ENCODE assay signal across 1 cellular context in the genomic region with DNA sequence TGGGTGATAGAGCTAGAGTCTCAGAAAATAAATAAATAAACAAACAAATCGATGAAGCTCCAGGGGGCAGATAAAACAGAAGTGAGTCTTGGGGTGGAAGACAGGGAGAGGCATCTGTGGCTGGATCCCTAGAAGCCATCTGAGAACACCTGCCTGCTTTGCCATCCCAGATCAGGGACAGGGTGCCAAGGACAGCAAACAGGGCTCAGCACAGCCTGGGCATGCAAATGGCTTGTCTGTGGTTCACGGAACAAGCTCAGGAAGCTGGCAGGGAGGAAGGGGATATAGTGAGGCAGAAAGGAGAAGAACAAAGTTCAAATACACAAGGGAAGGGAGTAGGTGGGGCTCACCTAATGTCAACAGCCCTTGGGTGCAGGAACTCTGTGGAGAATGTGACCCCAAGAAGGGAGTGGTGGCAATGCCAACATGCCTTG.
TF ChIP-seq lines count a peak whose summit lies in the region.

No MANE protein-coding gene starts in this region.

TF ChIP-seq in HepG2, 621 proteins besides CTCF, POLR2A, EP300 and RAD21 (continued from another document):
- peak; percentile 72 for TF ChIP-seq ZNF331 (CRISPR knock-in tag; IDR thresholded peaks at IDR 0.05)
- peak; percentile 28; the same call in 1 of the 2 replicates for TF ChIP-seq MIXL1 (CRISPR knock-in tag; IDR thresholded peaks at IDR 0.05)
- TF ChIP-seq KDM6A (CRISPR knock-in tag; IDR thresholded peaks at IDR 0.05; ENCODE audit: low read depth): peak; percentile 63
- no peak for TF ChIP-seq ATAD3A (CRISPR knock-in tag; IDR thresholded peaks at IDR 0.05)
- peak; percentile 85 for TF ChIP-seq TEAD3 (CRISPR knock-in tag; optimal IDR thresholded peaks at IDR 0.05; ENCODE audit: borderline replicate concordance)
- 0 out of 2 replicates have a peak, but pooled peaks have one; percentile 8 for TF ChIP-seq ZSCAN9 (CRISPR knock-in tag; IDR thresholded peaks at IDR 0.05; ENCODE audit: borderline replicate concordance)
- TF ChIP-seq CREM (IDR thresholded peaks at IDR 0.05): no peak
- TF ChIP-seq CREM (CRISPR knock-in tag; IDR thresholded peaks at IDR 0.05): no peak
- TF ChIP-seq ZNF703 (CRISPR knock-in tag; IDR thresholded peaks at IDR 0.05; ENCODE audit: borderline replicate concordance): no peak
- TF ChIP-seq NCOA2 (CRISPR knock-in tag; IDR thresholded peaks at IDR 0.05): peak; percentile 55; the same call in 1 of the 2 replicates
- no peak for TF ChIP-seq TGIF2 (CRISPR knock-in tag; IDR thresholded peaks at IDR 0.05)
- no peak for TF ChIP-seq ZNF484 (CRISPR knock-in tag; IDR thresholded peaks at IDR 0.05; ENCODE audit: borderline replicate concordance, low read depth)
- TF ChIP-seq, protein P1, sequence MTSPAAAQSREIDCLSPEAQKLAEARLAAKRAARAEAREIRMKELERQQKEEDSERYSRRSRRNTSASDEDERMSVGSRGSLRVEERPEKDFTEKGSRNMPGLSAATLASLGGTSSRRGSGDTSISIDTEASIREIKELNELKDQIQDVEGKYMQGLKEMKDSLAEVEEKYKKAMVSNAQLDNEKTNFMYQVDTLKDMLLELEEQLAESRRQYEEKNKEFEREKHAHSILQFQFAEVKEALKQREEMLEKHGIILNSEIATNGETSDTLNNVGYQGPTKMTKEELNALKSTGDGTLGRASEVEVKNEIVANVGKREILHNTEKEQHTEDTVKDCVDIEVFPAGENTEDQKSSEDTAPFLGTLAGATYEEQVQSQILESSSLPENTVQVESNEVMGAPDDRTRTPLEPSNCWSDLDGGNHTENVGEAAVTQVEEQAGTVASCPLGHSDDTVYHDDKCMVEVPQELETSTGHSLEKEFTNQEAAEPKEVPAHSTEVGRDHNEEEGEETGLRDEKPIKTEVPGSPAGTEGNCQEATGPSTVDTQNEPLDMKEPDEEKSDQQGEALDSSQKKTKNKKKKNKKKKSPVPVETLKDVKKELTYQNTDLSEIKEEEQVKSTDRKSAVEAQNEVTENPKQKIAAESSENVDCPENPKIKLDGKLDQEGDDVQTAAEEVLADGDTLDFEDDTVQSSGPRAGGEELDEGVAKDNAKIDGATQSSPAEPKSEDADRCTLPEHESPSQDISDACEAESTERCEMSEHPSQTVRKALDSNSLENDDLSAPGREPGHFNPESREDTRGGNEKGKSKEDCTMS (CRISPR knock-in tag; conservative IDR thresholded peaks at IDR 0.05): no peak
- TF ChIP-seq PHF21A (CRISPR knock-in tag; IDR thresholded peaks at IDR 0.05): no peak
- peak; percentile 87 for TF ChIP-seq SP5 (CRISPR knock-in tag; IDR thresholded peaks at IDR 0.05; ENCODE audit: borderline replicate concordance, low read depth)
- TF ChIP-seq ZNF337 (CRISPR knock-in tag; IDR thresholded peaks at IDR 0.05; ENCODE audit: borderline replicate concordance, low read depth): no peak
- TF ChIP-seq, protein P2, sequence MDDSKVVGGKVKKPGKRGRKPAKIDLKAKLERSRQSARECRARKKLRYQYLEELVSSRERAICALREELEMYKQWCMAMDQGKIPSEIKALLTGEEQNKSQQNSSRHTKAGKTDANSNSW (CRISPR knock-in tag; IDR thresholded peaks at IDR 0.05; ENCODE audit: borderline replicate concordance): no peak
- no peak for TF ChIP-seq GLI4 (CRISPR knock-in tag; IDR thresholded peaks at IDR 0.05; ENCODE audit: borderline replicate concordance)
- no peak for TF ChIP-seq ZSCAN20 (CRISPR knock-in tag; IDR thresholded peaks at IDR 0.05; ENCODE audit: borderline replicate concordance)
- TF ChIP-seq YEATS4 (CRISPR knock-in tag; IDR thresholded peaks at IDR 0.05; ENCODE audit: borderline replicate concordance): no peak
- peak; percentile 63; the same call in 1 of the 2 replicates for TF ChIP-seq ZBTB7B (CRISPR knock-in tag; IDR thresholded peaks at IDR 0.05)
- TF ChIP-seq, protein P3, sequence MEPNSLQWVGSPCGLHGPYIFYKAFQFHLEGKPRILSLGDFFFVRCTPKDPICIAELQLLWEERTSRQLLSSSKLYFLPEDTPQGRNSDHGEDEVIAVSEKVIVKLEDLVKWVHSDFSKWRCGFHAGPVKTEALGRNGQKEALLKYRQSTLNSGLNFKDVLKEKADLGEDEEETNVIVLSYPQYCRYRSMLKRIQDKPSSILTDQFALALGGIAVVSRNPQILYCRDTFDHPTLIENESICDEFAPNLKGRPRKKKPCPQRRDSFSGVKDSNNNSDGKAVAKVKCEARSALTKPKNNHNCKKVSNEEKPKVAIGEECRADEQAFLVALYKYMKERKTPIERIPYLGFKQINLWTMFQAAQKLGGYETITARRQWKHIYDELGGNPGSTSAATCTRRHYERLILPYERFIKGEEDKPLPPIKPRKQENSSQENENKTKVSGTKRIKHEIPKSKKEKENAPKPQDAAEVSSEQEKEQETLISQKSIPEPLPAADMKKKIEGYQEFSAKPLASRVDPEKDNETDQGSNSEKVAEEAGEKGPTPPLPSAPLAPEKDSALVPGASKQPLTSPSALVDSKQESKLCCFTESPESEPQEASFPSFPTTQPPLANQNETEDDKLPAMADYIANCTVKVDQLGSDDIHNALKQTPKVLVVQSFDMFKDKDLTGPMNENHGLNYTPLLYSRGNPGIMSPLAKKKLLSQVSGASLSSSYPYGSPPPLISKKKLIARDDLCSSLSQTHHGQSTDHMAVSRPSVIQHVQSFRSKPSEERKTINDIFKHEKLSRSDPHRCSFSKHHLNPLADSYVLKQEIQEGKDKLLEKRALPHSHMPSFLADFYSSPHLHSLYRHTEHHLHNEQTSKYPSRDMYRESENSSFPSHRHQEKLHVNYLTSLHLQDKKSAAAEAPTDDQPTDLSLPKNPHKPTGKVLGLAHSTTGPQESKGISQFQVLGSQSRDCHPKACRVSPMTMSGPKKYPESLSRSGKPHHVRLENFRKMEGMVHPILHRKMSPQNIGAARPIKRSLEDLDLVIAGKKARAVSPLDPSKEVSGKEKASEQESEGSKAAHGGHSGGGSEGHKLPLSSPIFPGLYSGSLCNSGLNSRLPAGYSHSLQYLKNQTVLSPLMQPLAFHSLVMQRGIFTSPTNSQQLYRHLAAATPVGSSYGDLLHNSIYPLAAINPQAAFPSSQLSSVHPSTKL (CRISPR knock-in tag; IDR thresholded peaks at IDR 0.05): peak; percentile 93
- TF ChIP-seq, protein P4, sequence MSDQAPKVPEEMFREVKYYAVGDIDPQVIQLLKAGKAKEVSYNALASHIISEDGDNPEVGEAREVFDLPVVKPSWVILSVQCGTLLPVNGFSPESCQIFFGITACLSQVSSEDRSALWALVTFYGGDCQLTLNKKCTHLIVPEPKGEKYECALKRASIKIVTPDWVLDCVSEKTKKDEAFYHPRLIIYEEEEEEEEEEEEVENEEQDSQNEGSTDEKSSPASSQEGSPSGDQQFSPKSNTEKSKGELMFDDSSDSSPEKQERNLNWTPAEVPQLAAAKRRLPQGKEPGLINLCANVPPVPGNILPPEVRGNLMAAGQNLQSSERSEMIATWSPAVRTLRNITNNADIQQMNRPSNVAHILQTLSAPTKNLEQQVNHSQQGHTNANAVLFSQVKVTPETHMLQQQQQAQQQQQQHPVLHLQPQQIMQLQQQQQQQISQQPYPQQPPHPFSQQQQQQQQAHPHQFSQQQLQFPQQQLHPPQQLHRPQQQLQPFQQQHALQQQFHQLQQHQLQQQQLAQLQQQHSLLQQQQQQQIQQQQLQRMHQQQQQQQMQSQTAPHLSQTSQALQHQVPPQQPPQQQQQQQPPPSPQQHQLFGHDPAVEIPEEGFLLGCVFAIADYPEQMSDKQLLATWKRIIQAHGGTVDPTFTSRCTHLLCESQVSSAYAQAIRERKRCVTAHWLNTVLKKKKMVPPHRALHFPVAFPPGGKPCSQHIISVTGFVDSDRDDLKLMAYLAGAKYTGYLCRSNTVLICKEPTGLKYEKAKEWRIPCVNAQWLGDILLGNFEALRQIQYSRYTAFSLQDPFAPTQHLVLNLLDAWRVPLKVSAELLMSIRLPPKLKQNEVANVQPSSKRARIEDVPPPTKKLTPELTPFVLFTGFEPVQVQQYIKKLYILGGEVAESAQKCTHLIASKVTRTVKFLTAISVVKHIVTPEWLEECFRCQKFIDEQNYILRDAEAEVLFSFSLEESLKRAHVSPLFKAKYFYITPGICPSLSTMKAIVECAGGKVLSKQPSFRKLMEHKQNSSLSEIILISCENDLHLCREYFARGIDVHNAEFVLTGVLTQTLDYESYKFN (CRISPR knock-in tag; conservative IDR thresholded peaks at IDR 0.05): peak; percentile 85
- TF ChIP-seq ASH2L (IDR thresholded peaks at IDR 0.05; ENCODE audit: insufficient read length, low read depth, low read length): peak; percentile 29
- TF ChIP-seq, protein P5, sequence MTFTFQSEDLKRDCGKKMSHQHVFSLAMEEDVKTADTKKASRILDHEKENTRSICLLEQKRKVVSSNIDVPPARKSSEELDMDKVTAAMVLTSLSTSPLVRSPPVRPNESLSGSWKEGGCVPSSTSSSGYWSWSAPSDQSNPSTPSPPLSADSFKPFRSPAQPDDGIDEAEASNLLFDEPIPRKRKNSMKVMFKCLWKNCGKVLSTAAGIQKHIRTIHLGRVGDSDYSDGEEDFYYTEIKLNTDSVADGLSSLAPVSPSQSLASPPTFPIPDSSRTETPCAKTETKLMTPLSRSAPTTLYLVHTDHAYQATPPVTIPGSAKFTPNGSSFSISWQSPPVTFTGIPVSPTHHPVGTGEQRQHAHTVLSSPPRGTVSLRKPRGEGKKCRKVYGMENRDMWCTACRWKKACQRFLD (CRISPR knock-in tag; IDR thresholded peaks at IDR 0.05; ENCODE audit: borderline replicate concordance): no peak
- no peak for TF ChIP-seq PHF20 (CRISPR knock-in tag; IDR thresholded peaks at IDR 0.05)
- no peak for TF ChIP-seq MEIS1 (CRISPR knock-in tag; IDR thresholded peaks at IDR 0.05; ENCODE audit: borderline replicate concordance)
- TF ChIP-seq ZBTB1 (CRISPR knock-in tag; IDR thresholded peaks at IDR 0.05; ENCODE audit: borderline replicate concordance): no peak
- TF ChIP-seq ZNF263 (CRISPR knock-in tag; IDR thresholded peaks at IDR 0.05): peak; percentile 68
- TF ChIP-seq SALL2 (CRISPR knock-in tag; IDR thresholded peaks at IDR 0.05): no peak
- TF ChIP-seq NFKBIZ (CRISPR knock-in tag; IDR thresholded peaks at IDR 0.05): 0 out of 2 replicates have a peak, but pooled peaks have one; percentile 29
- TF ChIP-seq MLLT10 (CRISPR knock-in tag; IDR thresholded peaks at IDR 0.05): no peak
